In the genomic region with DNA sequence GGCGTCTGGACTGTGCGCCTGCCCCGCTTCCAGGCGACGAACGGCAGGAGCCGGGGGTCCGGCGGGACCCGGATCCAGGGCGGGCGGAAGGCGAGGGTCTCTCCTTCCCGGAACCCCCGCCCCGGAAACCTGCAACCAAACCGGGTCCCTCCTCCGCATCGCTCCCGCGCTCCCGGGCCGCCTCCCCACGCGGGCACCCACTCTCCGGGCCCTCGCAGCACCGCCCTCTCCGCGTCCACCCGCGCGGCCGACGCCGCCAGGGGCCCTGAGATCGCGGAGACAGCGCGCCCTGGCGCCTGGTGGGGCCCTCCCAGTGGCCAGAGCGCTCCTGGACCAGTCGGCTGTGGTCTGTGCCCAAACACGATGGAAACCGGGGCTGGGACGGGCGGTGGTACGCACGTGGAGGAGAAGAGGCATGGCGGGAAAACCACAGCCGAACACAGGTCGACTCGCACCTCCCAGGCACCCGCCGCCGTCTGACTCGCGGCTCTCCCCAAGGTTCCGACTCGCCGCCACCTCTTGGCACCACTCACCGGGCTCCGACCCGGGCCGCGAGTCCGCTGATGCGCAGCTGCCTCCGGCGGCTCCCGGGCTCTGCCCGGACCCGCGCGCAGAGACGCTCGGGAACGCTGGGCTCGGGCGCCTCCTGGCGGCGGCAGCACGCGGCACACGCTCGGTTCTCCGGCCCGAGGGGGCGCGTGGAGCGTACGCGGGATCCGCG, we compare ENCODE assay signal across 1 cellular context.
TF ChIP-seq lines count a peak whose summit lies in the region.

No MANE protein-coding gene starts in this region.

TF ChIP-seq in HepG2, 621 proteins besides CTCF, POLR2A, EP300 and RAD21 (continued from another document and continues in another):
- no peak for TF ChIP-seq POGK (CRISPR knock-in tag; conservative IDR thresholded peaks at IDR 0.05)
- TF ChIP-seq SALL1 (CRISPR knock-in tag; IDR thresholded peaks at IDR 0.05) = peak; percentile 45; the same call in 1 of the 2 replicates
- no peak for TF ChIP-seq ZNF7 (CRISPR knock-in tag; IDR thresholded peaks at IDR 0.05)
- TF ChIP-seq DPF2 (CRISPR knock-in tag; IDR thresholded peaks at IDR 0.05; ENCODE audit: borderline replicate concordance, low read depth) = no peak
- TF ChIP-seq BORCS8-MEF2B (CRISPR knock-in tag; IDR thresholded peaks at IDR 0.05) = no peak; the same call in 1 of the 2 replicates
- no peak for TF ChIP-seq RAD51 (IDR thresholded peaks at IDR 0.05; ENCODE audit: borderline replicate concordance)
- TF ChIP-seq ZNF589 (CRISPR knock-in tag; conservative IDR thresholded peaks at IDR 0.05) = 0 out of 2 replicates have a peak, but pooled peaks have one; percentile 39
- peak; percentile 71 for TF ChIP-seq ZNF687 (CRISPR knock-in tag; IDR thresholded peaks at IDR 0.05)
- TF ChIP-seq, protein P1, sequence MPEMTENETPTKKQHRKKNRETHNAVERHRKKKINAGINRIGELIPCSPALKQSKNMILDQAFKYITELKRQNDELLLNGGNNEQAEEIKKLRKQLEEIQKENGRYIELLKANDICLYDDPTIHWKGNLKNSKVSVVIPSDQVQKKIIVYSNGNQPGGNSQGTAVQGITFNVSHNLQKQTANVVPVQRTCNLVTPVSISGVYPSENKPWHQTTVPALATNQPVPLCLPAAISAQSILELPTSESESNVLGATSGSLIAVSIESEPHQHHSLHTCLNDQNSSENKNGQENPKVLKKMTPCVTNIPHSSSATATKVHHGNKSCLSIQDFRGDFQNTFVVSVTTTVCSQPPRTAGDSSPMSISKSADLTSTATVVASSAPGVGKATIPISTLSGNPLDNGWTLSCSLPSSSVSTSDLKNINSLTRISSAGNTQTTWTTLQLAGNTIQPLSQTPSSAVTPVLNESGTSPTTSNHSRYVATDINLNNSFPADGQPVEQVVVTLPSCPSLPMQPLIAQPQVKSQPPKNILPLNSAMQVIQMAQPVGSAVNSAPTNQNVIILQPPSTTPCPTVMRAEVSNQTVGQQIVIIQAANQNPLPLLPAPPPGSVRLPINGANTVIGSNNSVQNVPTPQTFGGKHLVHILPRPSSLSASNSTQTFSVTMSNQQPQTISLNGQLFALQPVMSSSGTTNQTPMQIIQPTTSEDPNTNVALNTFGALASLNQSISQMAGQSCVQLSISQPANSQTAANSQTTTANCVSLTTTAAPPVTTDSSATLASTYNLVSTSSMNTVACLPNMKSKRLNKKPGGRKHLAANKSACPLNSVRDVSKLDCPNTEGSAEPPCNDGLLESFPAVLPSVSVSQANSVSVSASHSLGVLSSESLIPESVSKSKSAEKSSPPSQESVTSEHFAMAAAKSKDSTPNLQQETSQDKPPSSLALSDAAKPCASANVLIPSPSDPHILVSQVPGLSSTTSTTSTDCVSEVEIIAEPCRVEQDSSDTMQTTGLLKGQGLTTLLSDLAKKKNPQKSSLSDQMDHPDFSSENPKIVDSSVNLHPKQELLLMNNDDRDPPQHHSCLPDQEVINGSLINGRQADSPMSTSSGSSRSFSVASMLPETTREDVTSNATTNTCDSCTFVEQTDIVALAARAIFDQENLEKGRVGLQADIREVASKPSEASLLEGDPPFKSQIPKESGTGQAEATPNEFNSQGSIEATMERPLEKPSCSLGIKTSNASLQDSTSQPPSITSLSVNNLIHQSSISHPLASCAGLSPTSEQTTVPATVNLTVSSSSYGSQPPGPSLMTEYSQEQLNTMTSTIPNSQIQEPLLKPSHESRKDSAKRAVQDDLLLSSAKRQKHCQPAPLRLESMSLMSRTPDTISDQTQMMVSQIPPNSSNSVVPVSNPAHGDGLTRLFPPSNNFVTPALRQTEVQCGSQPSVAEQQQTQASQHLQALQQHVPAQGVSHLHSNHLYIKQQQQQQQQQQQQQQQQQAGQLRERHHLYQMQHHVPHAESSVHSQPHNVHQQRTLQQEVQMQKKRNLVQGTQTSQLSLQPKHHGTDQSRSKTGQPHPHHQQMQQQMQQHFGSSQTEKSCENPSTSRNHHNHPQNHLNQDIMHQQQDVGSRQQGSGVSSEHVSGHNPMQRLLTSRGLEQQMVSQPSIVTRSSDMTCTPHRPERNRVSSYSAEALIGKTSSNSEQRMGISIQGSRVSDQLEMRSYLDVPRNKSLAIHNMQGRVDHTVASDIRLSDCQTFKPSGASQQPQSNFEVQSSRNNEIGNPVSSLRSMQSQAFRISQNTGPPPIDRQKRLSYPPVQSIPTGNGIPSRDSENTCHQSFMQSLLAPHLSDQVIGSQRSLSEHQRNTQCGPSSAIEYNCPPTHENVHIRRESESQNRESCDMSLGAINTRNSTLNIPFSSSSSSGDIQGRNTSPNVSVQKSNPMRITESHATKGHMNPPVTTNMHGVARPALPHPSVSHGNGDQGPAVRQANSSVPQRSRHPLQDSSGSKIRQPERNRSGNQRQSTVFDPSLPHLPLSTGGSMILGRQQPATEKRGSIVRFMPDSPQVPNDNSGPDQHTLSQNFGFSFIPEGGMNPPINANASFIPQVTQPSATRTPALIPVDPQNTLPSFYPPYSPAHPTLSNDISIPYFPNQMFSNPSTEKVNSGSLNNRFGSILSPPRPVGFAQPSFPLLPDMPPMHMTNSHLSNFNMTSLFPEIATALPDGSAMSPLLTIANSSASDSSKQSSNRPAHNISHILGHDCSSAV (CRISPR knock-in tag; IDR thresholded peaks at IDR 0.05; ENCODE audit: borderline replicate concordance) = no peak
- no peak for TF ChIP-seq POLR2G (IDR thresholded peaks at IDR 0.05; ENCODE audit: low read depth, low read length)
- no peak for TF ChIP-seq CHD2 (IDR thresholded peaks at IDR 0.05; ENCODE audit: low read depth, low read length)
- TF ChIP-seq ZBTB3 (CRISPR knock-in tag; IDR thresholded peaks at IDR 0.05; ENCODE audit: borderline replicate concordance, low read depth) = no peak
- TF ChIP-seq ZNF260 (CRISPR knock-in tag; IDR thresholded peaks at IDR 0.05; ENCODE audit: borderline replicate concordance, low read depth) = no peak
- 0 out of 2 replicates have a peak, but pooled peaks have one; percentile 34 for TF ChIP-seq MXD1 (CRISPR knock-in tag; IDR thresholded peaks at IDR 0.05)
- TF ChIP-seq GTF3A (CRISPR knock-in tag; conservative IDR thresholded peaks at IDR 0.05) = no peak
- no peak for TF ChIP-seq JDP2 (CRISPR knock-in tag; IDR thresholded peaks at IDR 0.05; ENCODE audit: borderline replicate concordance)
- TF ChIP-seq ARID2 (CRISPR knock-in tag; IDR thresholded peaks at IDR 0.05; ENCODE audit: borderline replicate concordance) = no peak
- no peak for TF ChIP-seq HDAC2 (CRISPR knock-in tag; IDR thresholded peaks at IDR 0.05)
- no peak for TF ChIP-seq MXI1 (IDR thresholded peaks at IDR 0.05; ENCODE audit: borderline replicate concordance, low read depth, low read length)
- TF ChIP-seq ZBTB42 (CRISPR knock-in tag; IDR thresholded peaks at IDR 0.05) = no peak
- TF ChIP-seq, protein P2, sequence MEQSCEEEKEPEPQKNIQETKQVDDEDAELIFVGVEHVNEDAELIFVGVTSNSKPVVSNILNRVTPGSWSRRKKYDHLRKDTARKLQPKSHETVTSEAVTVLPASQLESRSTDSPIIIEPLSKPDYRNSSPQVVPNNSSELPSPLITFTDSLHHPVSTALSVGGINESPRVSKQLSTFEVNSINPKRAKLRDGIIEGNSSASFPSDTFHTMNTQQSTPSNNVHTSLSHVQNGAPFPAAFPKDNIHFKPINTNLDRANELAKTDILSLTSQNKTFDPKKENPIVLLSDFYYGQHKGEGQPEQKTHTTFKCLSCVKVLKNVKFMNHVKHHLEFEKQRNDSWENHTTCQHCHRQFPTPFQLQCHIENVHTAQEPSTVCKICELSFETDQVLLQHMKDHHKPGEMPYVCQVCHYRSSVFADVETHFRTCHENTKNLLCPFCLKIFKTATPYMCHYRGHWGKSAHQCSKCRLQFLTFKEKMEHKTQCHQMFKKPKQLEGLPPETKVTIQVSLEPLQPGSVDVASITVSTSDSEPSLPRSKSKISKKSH (CRISPR knock-in tag; IDR thresholded peaks at IDR 0.05; ENCODE audit: borderline replicate concordance) = no peak
- TF ChIP-seq, protein P3, sequence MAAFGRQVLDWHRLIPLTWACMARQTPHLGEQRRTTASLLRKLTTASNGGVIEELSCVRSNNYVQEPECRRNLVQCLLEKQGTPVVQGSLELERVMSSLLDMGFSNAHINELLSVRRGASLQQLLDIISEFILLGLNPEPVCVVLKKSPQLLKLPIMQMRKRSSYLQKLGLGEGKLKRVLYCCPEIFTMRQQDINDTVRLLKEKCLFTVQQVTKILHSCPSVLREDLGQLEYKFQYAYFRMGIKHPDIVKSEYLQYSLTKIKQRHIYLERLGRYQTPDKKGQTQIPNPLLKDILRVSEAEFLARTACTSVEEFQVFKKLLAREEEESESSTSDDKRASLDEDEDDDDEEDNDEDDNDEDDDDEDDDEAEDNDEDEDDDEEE (CRISPR knock-in tag; IDR thresholded peaks at IDR 0.05) = no peak
- TF ChIP-seq ZNF563 (CRISPR knock-in tag; IDR thresholded peaks at IDR 0.05) = no peak
- no peak for TF ChIP-seq ZNF253 (CRISPR knock-in tag; IDR thresholded peaks at IDR 0.05; ENCODE audit: borderline replicate concordance)
- no peak for TF ChIP-seq MED13 (CRISPR knock-in tag; IDR thresholded peaks at IDR 0.05)
- TF ChIP-seq ZNF614 (CRISPR knock-in tag; IDR thresholded peaks at IDR 0.05; ENCODE audit: borderline replicate concordance) = no peak
- no peak for TF ChIP-seq HMGXB3 (CRISPR knock-in tag; IDR thresholded peaks at IDR 0.05; ENCODE audit: borderline replicate concordance)
